Comparison of ENCODE assay signal across 8 cellular contexts in genomic region chr7:50369408-50370026, GRCh38.
DNase-seq lines count a peak whose midpoint lies in the region; ATAC-seq, FAIRE-seq and TF ChIP-seq lines count a peak whose summit lies in the region.

No MANE protein-coding gene starts in this region.

- peaks cover 96% of the 10 kb centered on the region for H3K27me3 ChIP-seq in PC-9 (ENCODE audit: insufficient read depth, low read depth)

- no peak overlapping the region for H2AFZ ChIP-seq in PC-9

- no peak for ATAC-seq in GM21423 (IDR thresholded peaks at IDR 0.05; ENCODE audit: unreplicated experiment)
- no peak for ATAC-seq in HG02623 (IDR thresholded peaks at IDR 0.05; ENCODE audit: unreplicated experiment)

- peaks cover 10% of the 10 kb centered on the region; the same call in 1 of the 2 replicates for H3K9me3 ChIP-seq in PC-9 (ENCODE audit: insufficient read depth, low read depth)

- POLR2A ChIA-PET in HEK293T (lab: Yijun Ruan, JAX), result no interaction called here
- POLR2A ChIA-PET in PC-9 (lab: Charles Lee; ENCODE audit: unreplicated experiment), result no interaction called here

- DNase-seq in DMS53 treated with DMSO at 0.1 percent for 48 hours (lab: John Stamatoyannopoulos, UW; ENCODE audit: unreplicated experiment) (peak; percentile 53), HEK293T (ENCODE audit: extremely low spot score) (peak; percentile 31), PC-9 (no peak), retinal pigment epithelial cell (ENCODE audit: low read depth) (no peak), H54 (ENCODE audit: insufficient read length, low spot score) (no peak)
- DNase-seq in effector CD4-positive, alpha-beta T cell, result peak; percentile 39

- BruUV-seq in PC-9 (replicated peaks; lab: Mats Ljungman, UMichigan), result no TSS peak

- no peaks in the 10 kb centered on the region for H3K79me2 ChIP-seq in PC-9 (ENCODE audit: low read depth)

- no peaks in the 10 kb centered on the region for H3K4me1 ChIP-seq in PC-9 (replicated peaks; ENCODE audit: insufficient read depth)

- no peaks in the 10 kb centered on the region for H3K36me3 ChIP-seq in PC-9 (ENCODE audit: low read depth)

- intact Hi-C loops in PC-9 (cut with micrococcal nuclease; ENCODE audit: unreplicated experiment), result no loop called here

- H3K27ac ChIP-seq in PC-9, result no peak overlapping the region

- H4K20me1 ChIP-seq in PC-9 (ENCODE audit: insufficient read depth), result no peaks in the 10 kb centered on the region

- no peak overlapping the region for H3K4me3 ChIP-seq in PC-9
- H3K4me3 ChIP-seq in retinal pigment epithelial cell (ENCODE audit: low read length), result no peak overlapping the region

- no peaks in the 10 kb centered on the region for H3K9me2 ChIP-seq in PC-9 (ENCODE audit: insufficient read depth)

- TF ChIP-seq POLR2A in H54 (IDR thresholded peaks at IDR 0.05; ENCODE audit: low read depth, low read length), result no peak

- peak; percentile 81 for TF ChIP-seq CTCF in PC-9 (conservative IDR thresholded peaks at IDR 0.05)
- peak; percentile 46 for TF ChIP-seq CTCF in retinal pigment epithelial cell (conservative IDR thresholded peaks at IDR 0.05; ENCODE audit: low read depth, low read length)

- H3F3A ChIP-seq in PC-9 (ENCODE audit: insufficient read depth, low read depth), result no peaks in the 10 kb centered on the region

- no peak overlapping the region for H3K4me2 ChIP-seq in PC-9

- no peak for FAIRE-seq in H54 (lab: Jason Lieb, UNC)

- CTCF ChIA-PET in HEK293T (lab: Yijun Ruan, JAX) (no interaction called here), PC-9 (lab: Charles Lee) (no interaction called here)

TF ChIP-seq in HEK293T, 16 proteins besides CTCF, POLR2A, EP300 and RAD21:
- no peak for TF ChIP-seq ELF4 (IDR thresholded peaks at IDR 0.05)
- TF ChIP-seq SP1 (IDR thresholded peaks at IDR 0.05), result no peak
- TF ChIP-seq FOXK2 (IDR thresholded peaks at IDR 0.05), result no peak
- TF ChIP-seq, protein P1, sequence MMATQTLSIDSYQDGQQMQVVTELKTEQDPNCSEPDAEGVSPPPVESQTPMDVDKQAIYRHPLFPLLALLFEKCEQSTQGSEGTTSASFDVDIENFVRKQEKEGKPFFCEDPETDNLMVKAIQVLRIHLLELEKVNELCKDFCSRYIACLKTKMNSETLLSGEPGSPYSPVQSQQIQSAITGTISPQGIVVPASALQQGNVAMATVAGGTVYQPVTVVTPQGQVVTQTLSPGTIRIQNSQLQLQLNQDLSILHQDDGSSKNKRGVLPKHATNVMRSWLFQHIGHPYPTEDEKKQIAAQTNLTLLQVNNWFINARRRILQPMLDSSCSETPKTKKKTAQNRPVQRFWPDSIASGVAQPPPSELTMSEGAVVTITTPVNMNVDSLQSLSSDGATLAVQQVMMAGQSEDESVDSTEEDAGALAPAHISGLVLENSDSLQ (IDR thresholded peaks at IDR 0.05), result no peak
- TF ChIP-seq HDGF (IDR thresholded peaks at IDR 0.05; ENCODE audit: borderline replicate concordance), result no peak
- TF ChIP-seq FOXM1 (IDR thresholded peaks at IDR 0.05; ENCODE audit: borderline replicate concordance), result no peak
- TF ChIP-seq TARDBP (IDR thresholded peaks at IDR 0.05), result no peak
- no peak for TF ChIP-seq LEF1 (IDR thresholded peaks at IDR 0.05; ENCODE audit: borderline replicate concordance)
- TF ChIP-seq ZNF384 (IDR thresholded peaks at IDR 0.05), result no peak
- no peak for TF ChIP-seq ARNT (IDR thresholded peaks at IDR 0.05)
- TF ChIP-seq SUZ12 (IDR thresholded peaks at IDR 0.05), result no peak
- no peak for TF ChIP-seq BHLHE40 (IDR thresholded peaks at IDR 0.05; ENCODE audit: borderline replicate concordance)
- no peak for TF ChIP-seq CTBP1 (IDR thresholded peaks at IDR 0.05; ENCODE audit: borderline replicate concordance)
- no peak for TF ChIP-seq L3MBTL2 (conservative IDR thresholded peaks at IDR 0.05)
- no peak for TF ChIP-seq NFRKB (IDR thresholded peaks at IDR 0.05)
- no peak for TF ChIP-seq FOXA1 (IDR thresholded peaks at IDR 0.05)

Comparison
In these comparisons a context has a peak if more than half of its experiments do, and no peak if none do; other contexts are left out.
1. DNase-seq: peak in DMS53 treated with DMSO at 0.1 percent for 48 hours (single experiment), HEK293T (single experiment) and effector CD4-positive, alpha-beta T cell (single experiment); none in PC-9 (0 of 2), retinal pigment epithelial cell (single experiment) and H54 (single experiment).